27 cellular contexts compared by ENCODE assay signal in the genomic region with DNA sequence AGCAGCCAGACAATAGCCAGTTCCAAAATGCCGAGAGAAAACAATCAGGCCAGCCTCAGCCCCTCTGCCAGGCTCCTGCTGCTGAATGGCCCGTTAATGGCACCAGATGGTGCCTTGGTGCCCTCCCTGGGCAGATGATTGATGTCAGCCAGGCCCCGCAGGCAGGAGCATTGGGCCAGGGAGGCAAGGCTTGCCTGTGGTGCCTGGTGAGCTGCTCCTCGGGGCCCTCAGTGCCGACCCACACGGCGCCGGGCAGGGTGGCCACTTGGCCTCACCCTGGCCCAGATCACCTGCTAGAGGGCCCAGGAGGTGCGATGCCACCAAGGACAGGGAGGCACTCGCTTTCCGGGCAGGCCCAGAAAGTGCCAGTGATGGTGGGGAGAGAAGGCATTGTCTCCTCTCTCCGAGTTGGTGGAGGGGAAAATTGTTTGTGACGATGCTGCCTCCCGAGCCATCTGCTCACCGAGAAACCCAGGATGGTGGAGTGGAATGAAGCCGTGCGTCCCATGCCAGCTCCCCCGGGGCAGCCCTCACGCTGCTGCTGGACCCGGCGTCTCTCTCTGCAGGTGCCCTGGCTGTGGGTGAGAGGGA. TPM values are rescaled to one million over a fixed set of nuclear protein-coding genes. Genes with fewer than 3 reads are reported as not detected.
DNase-seq lines count a peak whose midpoint lies in the region; ATAC-seq, FAIRE-seq and TF ChIP-seq lines count a peak whose summit lies in the region.
"Had no signal": no experiment of that assay in that cellular context is flagged by ENCODE, and none has a peak within 500 bp of the region (broad histone marks: within the 10 kb centered on the region; RNA-seq: fewer than 3 reads in every experiment).

No MANE protein-coding gene starts in this region.

- H3K27ac ChIP-seq in H1 (ENCODE audit: low read depth, low read length) (no peak overlapping the region), upper lobe of right lung (no peak overlapping the region)
- H3K27ac ChIP-seq: RWPE1, transverse colon, VCaP had no signal

- H3K4ac ChIP-seq in H1 (replicated peaks; ENCODE audit: insufficient read length, low read depth, low read length): no peak overlapping the region

- H3K9me3 ChIP-seq in H1 (ENCODE audit: insufficient read depth in 2 of 2, low read depth in 1 of 2, low read length in 1 of 2) (no peaks in the 10 kb centered on the region), upper lobe of right lung (no peaks in the 10 kb centered on the region)
- H3K9me3 ChIP-seq: BE2C, HAP-1, transverse colon had no signal

- CTCF ChIA-PET in activated naive CD4-positive, alpha-beta T cell treated with anti-CD3 and anti-CD28 coated beads, Interleukin-2, amount 10 ng/mL, durations not matched to agents 7 days and 5 days (lab: Charles Lee): no interaction called here
- CTCF ChIA-PET in H1 (lab: Charles Lee; ENCODE audit: partially characterized antibody): interaction anchor here (0.6 to 13.5 kb wide), 7 partner anchors 10 to 149 kb away, joined by 3 to 307 read pairs (median 65); partner anchors contain the start of gene LHX4

- TF ChIP-seq CTCF in H1 (IDR thresholded peaks at IDR 0.05; ENCODE audit: control extremely low read depth in 1 of 3, insufficient read depth in 1 of 3, low read depth in 1 of 3, low read length in 3 of 3) (no peak), upper lobe of right lung (IDR thresholded peaks at IDR 0.05) (no peak), GM10266 (IDR thresholded peaks at IDR 0.05; ENCODE audit: control insufficient read depth, insufficient read depth, low read depth, missing control alignments) (no peak)

- no peak for TF ChIP-seq EP300 in H1 (IDR thresholded peaks at IDR 0.05; ENCODE audit: borderline replicate concordance in 1 of 2, low read depth in 2 of 2, low read length in 2 of 2)

- H4K5ac ChIP-seq in H1 (ENCODE audit: insufficient read length, low read depth, low read length): no peak overlapping the region

- H3K79me1 ChIP-seq in H1 (ENCODE audit: low read depth, low read length): no peaks in the 10 kb centered on the region

- H3K9me3 Mint-ChIP-seq in activated naive CD4-positive, alpha-beta T cell treated with anti-CD3 and anti-CD28 coated beads, Interleukin-2, amount 10 ng/mL, durations not matched to agents 7 days and 5 days: no peaks in the 10 kb centered on the region
- H3K9me3 Mint-ChIP-seq: activated CD4-positive, alpha-beta T cell treated with anti-CD3 and anti-CD28 coated beads, Interleukin-2, amount 10 ng/mL, durations not matched to agents 7 days and 5 days; activated T-helper 2 cell treated with anti-CD3 and anti-CD28 coated beads, Interferon-gamma antibody, Interleukin-2, Interleukin-4, amounts not matched to agents 10 μg/mL and 5 μg/mL and 100 μg/mL, durations not matched to agents 14 hours and 24 hours and 36 hours; T-helper 2 cell treated with Interferon-gamma antibody and Interleukin-4, amounts not matched to agents 5 μg/mL and 100 μg/mL, for 36 hours had no signal

- H3K27me3 Mint-ChIP-seq in activated naive CD4-positive, alpha-beta T cell treated with anti-CD3 and anti-CD28 coated beads, Interleukin-2, amount 10 ng/mL, durations not matched to agents 7 days and 5 days: no peaks in the 10 kb centered on the region
- H3K27me3 Mint-ChIP-seq: activated CD4-positive, alpha-beta T cell treated with anti-CD3 and anti-CD28 coated beads, Interleukin-2, amount 10 ng/mL, durations not matched to agents 7 days and 5 days had no signal

- H2BK20ac ChIP-seq in H1 (ENCODE audit: low read length): no peak overlapping the region

- 91% methylated on average over 20 of the region's 21 CpGs; no CpG with 5 or more reads in 1 of the 2 experiments for WGBS in H1 (ENCODE audit: extremely low coverage in 1 of 2, insufficient coverage in 1 of 2, insufficient read length in 1 of 2, insufficient replicate concordance in 2 of 2, low coverage in 1 of 2, low lambda C conversion rate in 2 of 2, missing lambda C conversion rate in 1 of 2), 2 experiments

- peak overlapping the region; percentile 86; the same call in 1 of the 2 replicates for H4K8ac ChIP-seq in H1 (ENCODE audit: extremely low read depth, insufficient read depth, low read length)

- no peak overlapping the region for H3K56ac ChIP-seq in H1 (replicated peaks; ENCODE audit: insufficient read length, low read depth, low read length)

- no peak for TF ChIP-seq RAD21 in H1 (IDR thresholded peaks at IDR 0.05 in 1 of 2, conservative IDR thresholded peaks at IDR 0.05 in 1 of 2; ENCODE audit: low read depth in 2 of 2, low read length in 2 of 2)

- FAIRE-seq in H1 (lab: Jason Lieb, UNC): no peak
- FAIRE-seq: bronchial epithelial cell, endothelial cell of umbilical vein, K562 had no signal

- no peak overlapping the region for H3K9ac ChIP-seq in H1 (replicated peaks in 1 of 4; ENCODE audit: extremely low read depth in 1 of 4, low read depth in 3 of 4, low read length in 3 of 4)

- intact Hi-C loops in upper lobe of right lung (cut with DNase I): no loop called here

- H3K4me3 ChIP-seq in H1 (ENCODE audit: extremely low read depth in 1 of 4, insufficient read depth in 2 of 4, low read depth in 3 of 4, low read length in 4 of 4) (no peak overlapping the region), upper lobe of right lung (no peak overlapping the region)
- H3K4me3 ChIP-seq: HAP-1, K562, transverse colon had no signal

- H3K79me2 ChIP-seq in H1 (ENCODE audit: control insufficient read depth in 1 of 2, insufficient read depth in 2 of 2, low read length in 2 of 2): no peaks in the 10 kb centered on the region

- H3K36me3 ChIP-seq in H1 (ENCODE audit: control insufficient read depth in 2 of 4, insufficient read depth in 4 of 4, low read length in 3 of 4): peaks cover 0 to 15% (median 4%) of the 10 kb centered on the region in 4 experiments; a peak in 6 of 8 replicates
- H3K36me3 ChIP-seq in upper lobe of right lung: peaks cover 75% of the 10 kb centered on the region
- H3K36me3 ChIP-seq: BE2C, HAP-1 had no signal

- H4K91ac ChIP-seq in H1 (replicated peaks; ENCODE audit: insufficient read length, low read length): no peak overlapping the region

- H3K18ac ChIP-seq in H1 (ENCODE audit: extremely low read depth, low read length): no peak overlapping the region

- no peaks in the 10 kb centered on the region for H3K36me3 Mint-ChIP-seq in activated naive CD4-positive, alpha-beta T cell treated with anti-CD3 and anti-CD28 coated beads, Interleukin-2, amount 10 ng/mL, durations not matched to agents 7 days and 5 days

- H4K20me1 ChIP-seq in H1 (replicated peaks in 1 of 2; ENCODE audit: control insufficient read depth in 1 of 2, insufficient read depth in 2 of 2, low read length in 2 of 2): peaks cover 0 to 12% of the 10 kb centered on the region in 2 experiments

- H3K27me3 ChIP-seq in H1 (replicated peaks in 1 of 4; ENCODE audit: control insufficient read depth in 3 of 4, extremely low read depth in 1 of 4, insufficient read depth in 3 of 4, low read length in 3 of 4): no peaks in the 10 kb centered on the region
- H3K27me3 ChIP-seq in upper lobe of right lung: no peaks in the 10 kb centered on the region
- H3K27me3 ChIP-seq: BE2C, transverse colon had no signal

- no peak overlapping the region for H3K4me3 Mint-ChIP-seq in activated naive CD4-positive, alpha-beta T cell treated with anti-CD3 and anti-CD28 coated beads, Interleukin-2, amount 10 ng/mL, durations not matched to agents 7 days and 5 days
- H3K4me3 Mint-ChIP-seq: activated CD4-positive, alpha-beta T cell treated with anti-CD3 and anti-CD28 coated beads, Interleukin-2, amount 10 ng/mL, durations not matched to agents 7 days and 5 days; T-helper 2 cell treated with Interferon-gamma antibody and Interleukin-4, amounts not matched to agents 5 μg/mL and 100 μg/mL, for 36 hours had no signal

- TF ChIP-seq POLR2A in H1 (IDR thresholded peaks at IDR 0.05; ENCODE audit: control extremely low read depth in 1 of 2, low read depth in 2 of 2, low read length in 2 of 2): no peak

- H3K14ac ChIP-seq in H1 (ENCODE audit: insufficient read length): no peak overlapping the region

- ATAC-seq in upper lobe of right lung: no peak
- ATAC-seq: K562, SK-N-SH treated with all-trans-retinoic acid at 6 μM for 48 hours had no signal

- H3K4me1 Mint-ChIP-seq in activated naive CD4-positive, alpha-beta T cell treated with anti-CD3 and anti-CD28 coated beads, Interleukin-2, amount 10 ng/mL, durations not matched to agents 7 days and 5 days: no peaks in the 10 kb centered on the region
- H3K4me1 Mint-ChIP-seq: activated CD4-positive, alpha-beta T cell treated with anti-CD3 and anti-CD28 coated beads, Interleukin-2, amount 10 ng/mL, durations not matched to agents 7 days and 5 days had no signal

- POLR2A ChIA-PET in H1 (lab: Charles Lee; ENCODE audit: partially characterized antibody): no interaction called here

- no peak overlapping the region for H2BK15ac ChIP-seq in H1 (ENCODE audit: low read length)

- H2BK12ac ChIP-seq in H1 (ENCODE audit: low read depth, low read length): no peak overlapping the region

- H2BK5ac ChIP-seq in H1 (ENCODE audit: low read depth, low read length): no peak overlapping the region

- no peaks in the 10 kb centered on the region for H3K4me1 ChIP-seq in H1 (replicated peaks in 1 of 4; ENCODE audit: control insufficient read depth in 3 of 4, insufficient read depth in 4 of 4, low read length in 3 of 4)
- no peaks in the 10 kb centered on the region for H3K4me1 ChIP-seq in upper lobe of right lung
- H3K4me1 ChIP-seq: BE2C, HAP-1 had no signal

- no peaks in the 10 kb centered on the region for H3K23me2 ChIP-seq in H1 (ENCODE audit: low read depth, low read length)

- no peak overlapping the region for H3K4me2 ChIP-seq in H1 (ENCODE audit: insufficient read depth in 1 of 2, low read depth in 2 of 2, low read length in 2 of 2)

- H3K23ac ChIP-seq in H1 (ENCODE audit: insufficient read length): no peak overlapping the region

- no peak overlapping the region for H3K27ac Mint-ChIP-seq in activated naive CD4-positive, alpha-beta T cell treated with anti-CD3 and anti-CD28 coated beads, Interleukin-2, amount 10 ng/mL, durations not matched to agents 7 days and 5 days
- H3K27ac Mint-ChIP-seq: activated CD4-positive, alpha-beta T cell treated with anti-CD3 and anti-CD28 coated beads, Interleukin-2, amount 10 ng/mL, durations not matched to agents 7 days and 5 days; activated T-helper 2 cell treated with anti-CD3 and anti-CD28 coated beads, Interferon-gamma antibody, Interleukin-2, Interleukin-4, amounts not matched to agents 10 μg/mL and 5 μg/mL and 100 μg/mL, durations not matched to agents 14 hours and 24 hours and 36 hours; T-helper 2 cell treated with Interferon-gamma antibody and Interleukin-4, amounts not matched to agents 5 μg/mL and 100 μg/mL, for 36 hours had no signal

- peak; percentile 5 for DNase-seq in activated naive CD4-positive, alpha-beta T cell treated with anti-CD3 and anti-CD28 coated beads, Interleukin-2, amount 10 ng/mL, durations not matched to agents 7 days and 5 days
- DNase-seq in activated naive CD4-positive, alpha-beta T cell treated with Interleukin-2 at 50 U/mL for 16 hours: no peak
- DNase-seq in NCI-H2171 treated with DMSO at 0.1 percent for 48 hours (lab: John Stamatoyannopoulos, UW): peak; percentile 90
- no peak for DNase-seq in H1 (ENCODE audit: low read depth in 1 of 2, low spot score in 2 of 2)
- peak; percentile 51 for DNase-seq in upper lobe of right lung
- no peak for DNase-seq in GM10266 (ENCODE audit: extremely low spot score)
- no peak for DNase-seq in Kasumi-1 (lab: John Stamatoyannopoulos, UW)
- DNase-seq in effector CD8-positive, alpha-beta T cell (lab: John Stamatoyannopoulos, UW): no peak
- DNase-seq: activated CD4-positive, alpha-beta T cell treated with anti-CD3 and anti-CD28 coated beads, Interleukin-2, amount 10 ng/mL, durations not matched to agents 7 days and 5 days; activated CD8-positive, alpha-beta memory T cell treated with anti-CD3 and anti-CD28 coated beads, Interleukin-2, amount 50 U/mL, for 48 hours; BE2C; dermis blood vessel endothelial cell; mesenchymal stem cell; MM.1S; NCI-H187; occipital lobe; stimulated activated CD4-positive, alpha-beta T cell treated with anti-CD3 and anti-CD28 coated beads, Interleukin-12 subunit alpha, Interleukin-12 subunit beta, amount 100 ng/mL, for 4 hours; transverse colon had no signal

- no peak overlapping the region for H2AK5ac ChIP-seq in H1 (ENCODE audit: low read depth, low read length)

- H2AFZ ChIP-seq in H1 (ENCODE audit: low read length): no peak overlapping the region

- no peak overlapping the region for H2BK120ac ChIP-seq in H1 (replicated peaks; ENCODE audit: low read depth, low read length)

RNA-seq across cellular contexts. Expression of gene QSOX1, which starts 28.1 kb away (rescaled TPM):
- 120 and 123 TPM in 2 replicates for total RNA-seq in H1 (2021; fragmentation: NEBNext Ultra II Directional; extraction: Animal tissue kit (Norgen Biotek cat#: 25700))
- 97.7 and 138 TPM in 2 replicates for polyA plus RNA-seq in H1 (2011; rRNA removed)
- polyA plus RNA-seq in H1 (2011; cell fraction: cytosol; rRNA removed): 101 TPM
- polyA plus RNA-seq in H1 (2011; cell fraction: nucleus; rRNA removed): 141 TPM
- polyA plus RNA-seq in H1 (2012, experiment 1 of 2): 63.7 to 113 TPM (median 105 TPM) in 4 replicates
- 94.8 TPM for polyA plus RNA-seq in H1 (2012, experiment 2 of 2)
- polyA plus RNA-seq in H1 (2013, experiment 1 of 2): 126 TPM
- 114 TPM for polyA plus RNA-seq in H1 (2013, experiment 2 of 2)
- polyA minus RNA-seq in H1 (2011; rRNA and poly(A)+ RNA removed): 49.7 and 53.7 TPM in 2 replicates
- 40.4 TPM for polyA minus RNA-seq in H1 (2011; cell fraction: cytosol; rRNA and poly(A)+ RNA removed)
- 28.9 TPM for polyA minus RNA-seq in H1 (2011; cell fraction: nucleus; rRNA and poly(A)+ RNA removed)
- 275 TPM for total RNA-seq in upper lobe of right lung

RNA-seq across cellular contexts. Expression of gene LHX4, which starts 47.2 kb away (rescaled TPM):
- 4.9 and 5.7 TPM in 2 replicates for total RNA-seq in H1 (2021; fragmentation: NEBNext Ultra II Directional; extraction: Animal tissue kit (Norgen Biotek cat#: 25700))
- polyA plus RNA-seq in H1 (2011; rRNA removed): 0.80 and 0.85 TPM in 2 replicates
- polyA plus RNA-seq in H1 (2011; cell fraction: cytosol; rRNA removed): 1.6 TPM
- 3.3 TPM for polyA plus RNA-seq in H1 (2011; cell fraction: nucleus; rRNA removed)
- polyA plus RNA-seq in H1 (2012, experiment 1 of 2): 1.7 to 3.9 TPM (median 2.8 TPM) in 4 replicates
- 1.1 TPM for polyA plus RNA-seq in H1 (2012, experiment 2 of 2)
- polyA plus RNA-seq in H1 (2013, experiment 1 of 2): 1.1 TPM
- polyA plus RNA-seq in H1 (2013, experiment 2 of 2): 0.96 TPM
- 2.1 and 3.0 TPM in 2 replicates for polyA minus RNA-seq in H1 (2011; rRNA and poly(A)+ RNA removed)
- polyA minus RNA-seq in H1 (2011; cell fraction: cytosol; rRNA and poly(A)+ RNA removed): 2.3 TPM
- 3.0 TPM for polyA minus RNA-seq in H1 (2011; cell fraction: nucleus; rRNA and poly(A)+ RNA removed)
- total RNA-seq in upper lobe of right lung: not detected
- total RNA-seq: activated CD4-positive, alpha-beta T cell treated with anti-CD3 and anti-CD28 coated beads, Interleukin-2, amount 10 ng/mL, durations not matched to agents 7 days and 5 days; activated T-helper 2 cell treated with anti-CD3 and anti-CD28 coated beads, Interferon-gamma antibody, Interleukin-2, Interleukin-4, amounts not matched to agents 10 μg/mL and 5 μg/mL and 100 μg/mL, durations not matched to agents 14 hours and 24 hours and 36 hours; dermis blood vessel endothelial cell; endothelial cell of umbilical vein had no signal
- polyA plus RNA-seq: endothelial cell of umbilical vein had no signal

Comparison
In these comparisons a context has a peak if more than half of its experiments do, and no peak if none do; other contexts are left out.
1. DNase-seq: peak in activated naive CD4-positive, alpha-beta T cell treated with anti-CD3 and anti-CD28 coated beads, Interleukin-2, amount 10 ng/mL, durations not matched to agents 7 days and 5 days (single experiment), NCI-H2171 treated with DMSO at 0.1 percent for 48 hours (single experiment) and upper lobe of right lung (single experiment); none in activated naive CD4-positive, alpha-beta T cell treated with Interleukin-2 at 50 U/mL for 16 hours (single experiment), H1 (0 of 2), GM10266 (single experiment), Kasumi-1 (0 of 2) and effector CD8-positive, alpha-beta T cell (single experiment).